In genomic region chr2:108615480-108616090, GRCh38 we compare ENCODE assay signal across 1 cellular context.
TF ChIP-seq lines count a peak whose summit lies in the region.

No MANE protein-coding gene starts in this region.

TF ChIP-seq in GM23338, 12 proteins besides CTCF, POLR2A, EP300 and RAD21 (continued from another document):
- TF ChIP-seq ZNF462 (CRISPR knock-in tag; IDR thresholded peaks at IDR 0.05): no peak
- TF ChIP-seq CREB1 (CRISPR knock-in tag; IDR thresholded peaks at IDR 0.05; ENCODE audit: low read depth): no peak
- no peak for TF ChIP-seq JUNB (IDR thresholded peaks at IDR 0.05; ENCODE audit: unreplicated experiment)
- no peak for TF ChIP-seq STAT1 (IDR thresholded peaks at IDR 0.05; ENCODE audit: unreplicated experiment)
- no peak for TF ChIP-seq ZNF114 (CRISPR knock-in tag; IDR thresholded peaks at IDR 0.05)
- TF ChIP-seq REST (IDR thresholded peaks at IDR 0.05; ENCODE audit: unreplicated experiment): no peak
- TF ChIP-seq EZH2 (IDR thresholded peaks at IDR 0.05; ENCODE audit: low read depth, unreplicated experiment): no peak
- TF ChIP-seq ZNF331 (CRISPR knock-in tag; IDR thresholded peaks at IDR 0.05; ENCODE audit: low read depth): no peak
- no peak for TF ChIP-seq EZH2phosphoT487 (IDR thresholded peaks at IDR 0.05; ENCODE audit: unreplicated experiment)
